In the genomic region with DNA sequence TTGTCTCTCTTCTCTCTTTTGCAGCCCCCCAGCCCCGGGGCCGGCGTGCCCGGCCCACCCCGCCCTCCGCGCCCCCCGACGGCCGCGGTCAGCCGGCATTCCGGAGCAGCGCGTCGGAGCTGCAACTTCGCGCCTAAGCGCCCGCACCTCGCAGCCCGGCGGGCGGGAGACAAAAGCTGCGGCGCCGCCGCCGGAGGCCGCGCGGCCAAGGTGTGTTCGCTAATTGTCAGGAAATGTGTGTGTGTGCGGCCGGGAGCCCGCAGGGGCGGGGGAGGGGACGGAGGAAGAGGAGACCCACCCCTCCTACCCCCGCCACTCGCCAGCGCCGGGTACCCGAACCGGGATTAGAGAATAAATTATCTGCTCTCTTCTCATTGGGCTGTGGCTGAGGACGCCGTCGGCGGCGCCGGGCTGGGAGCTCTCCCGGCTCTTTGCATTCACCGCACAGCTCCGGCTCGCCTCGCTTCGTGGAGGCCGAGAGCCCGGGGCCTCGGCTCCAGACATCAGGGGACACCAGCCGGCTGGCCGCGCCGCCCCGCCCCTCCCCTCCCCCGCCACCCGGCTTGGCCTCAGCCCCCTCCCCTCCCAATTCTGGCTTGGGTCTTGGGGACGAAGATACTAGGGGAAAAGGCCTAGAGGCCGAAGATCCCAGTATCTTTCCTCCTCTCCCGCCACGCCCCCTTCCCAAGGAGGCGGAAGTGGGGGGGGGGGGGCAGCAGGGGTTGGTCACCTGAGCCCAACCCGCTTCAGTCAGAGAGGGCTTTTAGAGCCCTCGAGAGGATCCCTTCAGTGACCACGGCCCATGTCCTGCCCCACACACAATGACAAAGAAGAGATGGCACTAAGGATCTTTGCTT, we compare ENCODE assay signal across 8 cellular contexts. TPM values are rescaled to one million over a fixed set of nuclear protein-coding genes. Genes with fewer than 3 reads are reported as not detected.
A peak's percentile ranks its signal among the peaks of the same experiment; 100 is the strongest.
DNase-seq lines count a peak whose midpoint lies in the region; ATAC-seq and TF ChIP-seq lines count a peak whose summit lies in the region.

No MANE protein-coding gene starts in this region.

- H3K4me1 ChIP-seq in NT2/D1 (ENCODE audit: insufficient read depth, insufficient read length) (peaks cover 18% of the 10 kb centered on the region), esophagus muscularis mucosa (peaks cover 15 to 32% (median 23%) of the 10 kb centered on the region in 4 donors), stomach (peaks cover 17 to 28% (median 22%) of the 10 kb centered on the region in 4 donors)

- intact Hi-C loops in esophagus muscularis mucosa (cut with DNase I) = no loop called here
- intact Hi-C loops in stomach (cut with DNase I; ENCODE audit: low total_unique reads) = no loop called here
- intact Hi-C loops in posterior vena cava (cut with DNase I) = no loop called here

- H3K36me3 ChIP-seq in NT2/D1 (ENCODE audit: insufficient read depth, insufficient read length, low read length) = peaks cover 9% of the 10 kb centered on the region
- H3K36me3 ChIP-seq in esophagus muscularis mucosa = no peaks in the 10 kb centered on the region
- no peaks in the 10 kb centered on the region for H3K36me3 ChIP-seq in stomach

- peak; percentile 16 for DNase-seq in activated CD4-positive, alpha-beta T cell treated with anti-CD3 and anti-CD28 coated beads for 48 hours
- no peak for DNase-seq in activated CD4-positive, alpha-beta T cell treated with anti-CD3 and anti-CD28 coated beads for 1 hour
- DNase-seq in NT2/D1 (ENCODE audit: low read depth, low spot score) (peak; percentile 84), esophagus muscularis mucosa (ENCODE audit: extremely low spot score) (no peak), stomach (no peak), posterior vena cava (ENCODE audit: low spot score) (no peak), KG1 (lab: John Stamatoyannopoulos, UW) (no peak)

- TF ChIP-seq POLR2A in esophagus muscularis mucosa (IDR thresholded peaks at IDR 0.05; ENCODE audit: low read depth) (no peak), stomach (IDR thresholded peaks at IDR 0.05) (no peak)

- 6% methylated on average over 12 of the region's 74 CpGs for WGBS in esophagus muscularis mucosa
- WGBS in stomach, 5 donors = 1 to 3% (median 2%) methylated on average over 55 to 74 of the region's 74 CpGs

- peak overlapping the region; percentile 83 for H3K4me3 ChIP-seq in NT2/D1 (ENCODE audit: insufficient read length, low read depth)
- peak overlapping the region; percentile 29 to 47 (median 40) for H3K4me3 ChIP-seq in esophagus muscularis mucosa
- peak overlapping the region; percentile 25 to 47 (median 30) for H3K4me3 ChIP-seq in stomach

- H3K27ac ChIP-seq in esophagus muscularis mucosa (replicated peaks in 1 of 4) (no peak overlapping the region), stomach (no peak overlapping the region)

- no peak for TF ChIP-seq EP300 in esophagus muscularis mucosa (IDR thresholded peaks at IDR 0.05)
- TF ChIP-seq EP300 in stomach (IDR thresholded peaks at IDR 0.05) = no peak

- ATAC-seq in GM21390 (IDR thresholded peaks at IDR 0.05; ENCODE audit: unreplicated experiment) = no peak

- H3K9me3 ChIP-seq in NT2/D1 (ENCODE audit: insufficient read depth, low read length) = no peaks in the 10 kb centered on the region
- no peaks in the 10 kb centered on the region for H3K9me3 ChIP-seq in esophagus muscularis mucosa
- no peaks in the 10 kb centered on the region for H3K9me3 ChIP-seq in stomach

- peak overlapping the region; percentile 87 for H3K9ac ChIP-seq in NT2/D1 (ENCODE audit: insufficient read length, low read depth)

- TF ChIP-seq CTCF in esophagus muscularis mucosa (IDR thresholded peaks at IDR 0.05) (no peak), stomach (IDR thresholded peaks at IDR 0.05) (no peak)

- H3K27me3 ChIP-seq in NT2/D1 (ENCODE audit: insufficient read depth, insufficient read length) (peaks cover 3% of the 10 kb centered on the region), esophagus muscularis mucosa (peaks cover 6 to 97% (median 52%) of the 10 kb centered on the region in 4 donors), stomach (peaks cover 21 to 82% (median 79%) of the 10 kb centered on the region in 3 donors)

RNA-seq across cellular contexts. Expression of a gene that starts 1.3 kb away (rescaled TPM):
- total RNA-seq in esophagus muscularis mucosa (not detected), stomach (under 1 TPM in 1 of 5 donors, not detected in 4; 0.37 TPM), posterior vena cava (not detected)
- polyA plus RNA-seq in stomach = under 1 TPM in 1 of 3 donors, not detected in 2; 0.43 TPM

RNA-seq across cellular contexts. Expression of a gene that starts 35.2 kb away (rescaled TPM):
- not detected for total RNA-seq in esophagus muscularis mucosa
- total RNA-seq in stomach = not detected
- 1 to 10 TPM in 2 of 3 donors, under 1 TPM in 1; 0.95 to 3.7 (median 1.7) TPM for polyA plus RNA-seq in stomach
- total RNA-seq in posterior vena cava = not detected

RNA-seq across cellular contexts. Expression of a gene that starts 47.4 kb away (rescaled TPM):
- total RNA-seq in esophagus muscularis mucosa (10 to 100 TPM in 2 of 4 donors, 1 to 10 TPM in 2; 4.8 to 12.9 (median 9.9) TPM), stomach (100 to 1,000 TPM in 1 of 5 donors, 10 to 100 TPM in 3, 1 to 10 TPM in 1; 3.7 to 174 (median 57.2) TPM), posterior vena cava (1 to 10 TPM; 5.8 to 5.9 TPM)
- 10 to 100 TPM; 17.2 to 34.8 (median 22.0) TPM for polyA plus RNA-seq in stomach

Comparison
In these comparisons a context has a peak if more than half of its experiments do, and no peak if none do; other contexts are left out.
1. DNase-seq: peak in activated CD4-positive, alpha-beta T cell treated with anti-CD3 and anti-CD28 coated beads for 48 hours (single experiment) and NT2/D1 (single experiment); none in activated CD4-positive, alpha-beta T cell treated with anti-CD3 and anti-CD28 coated beads for 1 hour (single experiment), esophagus muscularis mucosa (single experiment), stomach (single experiment), posterior vena cava (single experiment) and KG1 (single experiment).
2. H3K4me3 ChIP-seq: peak in every context shown above with its lines; median percentile 83 in NT2/D1; 40 in esophagus muscularis mucosa; 30 in stomach.